Comparison of ENCODE assay signal across 24 cellular contexts in the genomic region with DNA sequence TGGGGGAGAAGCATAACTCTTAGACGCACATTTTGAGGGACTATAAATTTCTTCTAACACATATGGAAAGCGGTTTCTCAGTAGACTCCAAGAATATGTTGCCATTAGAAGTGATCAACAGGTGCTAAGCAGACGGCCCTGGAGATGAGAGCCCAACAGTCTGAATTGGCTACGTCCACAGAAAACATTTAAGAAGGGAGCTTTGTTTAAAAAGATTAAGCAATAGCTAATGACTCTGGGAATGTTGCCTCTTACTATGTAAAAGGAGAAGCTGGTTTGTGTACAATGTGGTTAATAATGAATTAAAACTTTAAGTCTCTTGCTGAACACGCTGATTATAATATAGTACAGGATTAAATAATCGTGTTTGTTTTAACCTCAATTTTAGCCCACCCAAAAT.
"Had no signal": no experiment of that assay in that cellular context is flagged by ENCODE, and none has a peak within 500 bp of the region (broad histone marks: within the 10 kb centered on the region; RNA-seq: fewer than 3 reads in every experiment).

No MANE protein-coding gene starts in this region.

- DNase-seq: colonic mucosa; dermis blood vessel endothelial cell; esophagus squamous epithelium; foreskin fibroblast; glutamatergic neuron; immature natural killer cell; left ventricle myocardium superior; mesenchymal stem cell; midbrain; naive B cell; occipital lobe; pancreas; retina; sigmoid colon; stimulated activated CD4-positive, alpha-beta T cell treated with anti-CD3 and anti-CD28 coated beads, Interleukin-2, amount 100 ng/mL, for 24 hours; stimulated activated CD4-positive, alpha-beta T cell treated with anti-CD3 and anti-CD28 coated beads, Interleukin-4, amount 100 ng/mL, for 4 hours; stimulated activated naive B cell treated with anti-CD40 and anti-IgM and Interleukin-4, amounts not matched to agents 10 μg/mL and 1 μg/mL and 100 μg/mL, for 72 hours; stimulated activated naive CD8-positive, alpha-beta T cell treated with anti-CD3 and anti-CD28 coated beads, Interleukin-15, amount 100 ng/mL, for 72 hours; testis had no signal

- H3K27ac ChIP-seq: colonic mucosa, esophagus squamous epithelium, gastroesophageal sphincter, pancreas, sigmoid colon, skin epidermis, testis, tibial nerve had no signal

- H3K4me1 ChIP-seq: colonic mucosa, esophagus squamous epithelium, gastroesophageal sphincter, pancreas, sigmoid colon, testis, tibial nerve had no signal

- H3K36me3 ChIP-seq: colonic mucosa, esophagus squamous epithelium, gastroesophageal sphincter, pancreas, sigmoid colon, tibial nerve had no signal

- ATAC-seq: gastroesophageal sphincter; left ventricle myocardium superior; stimulated activated naive B cell treated with anti-CD40 and anti-IgM and Interleukin-4, amounts not matched to agents 10 μg/mL and 1 μg/mL and 100 μg/mL, for 72 hours; stimulated activated naive CD8-positive, alpha-beta T cell treated with anti-CD3 and anti-CD28 coated beads, Interleukin-15, amount 100 ng/mL, for 72 hours had no signal

- H3K27me3 ChIP-seq: colonic mucosa, esophagus squamous epithelium, gastroesophageal sphincter, pancreas, sigmoid colon, testis, tibial nerve had no signal

- H3K4me3 ChIP-seq: colonic mucosa, esophagus squamous epithelium, gastroesophageal sphincter, lung, pancreas, sigmoid colon, skin epidermis, testis, tibial nerve had no signal

- H3K9me3 ChIP-seq: colonic mucosa, esophagus squamous epithelium, gastroesophageal sphincter, pancreas, sigmoid colon, testis, tibial nerve had no signal

- FAIRE-seq: keratinocyte, pancreas had no signal
